In the genomic region with DNA sequence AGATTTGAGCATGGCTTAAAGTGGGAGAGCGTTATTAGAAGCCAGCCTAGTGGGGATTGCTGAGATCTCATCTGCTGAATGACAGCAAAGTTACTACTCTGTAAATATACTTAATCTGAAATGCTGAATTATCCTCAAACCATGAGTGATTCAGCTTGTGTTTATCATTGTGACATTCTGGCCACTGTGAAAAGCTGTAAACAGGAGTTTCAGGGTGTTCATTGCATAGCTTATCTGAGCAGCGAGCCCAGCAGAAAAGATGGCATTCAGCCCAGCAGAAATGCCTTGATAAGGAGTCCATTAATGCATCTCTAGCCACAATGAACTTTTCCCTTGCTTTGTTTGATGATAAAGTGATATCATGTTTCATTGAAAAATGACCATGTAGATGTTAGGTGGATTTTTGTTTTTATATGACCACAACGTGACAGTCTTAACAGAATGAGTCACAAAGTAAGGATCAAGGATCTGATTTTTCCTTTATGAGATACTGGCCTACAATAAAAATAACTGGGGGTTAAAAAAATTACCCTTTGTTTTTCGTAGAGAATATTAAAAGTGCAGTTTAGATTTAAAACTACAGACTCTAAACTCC, we compare ENCODE assay signal across 8 cellular contexts. TPM values are rescaled to one million over a fixed set of nuclear protein-coding genes. Genes with fewer than 3 reads are reported as not detected.
A peak's percentile ranks its signal among the peaks of the same experiment; 100 is the strongest.
DNase-seq lines count a peak whose midpoint lies in the region; ATAC-seq and TF ChIP-seq lines count a peak whose summit lies in the region.

No MANE protein-coding gene starts in this region.

- peak; percentile 63 for ATAC-seq in RWPE2 (ENCODE audit: low read depth)

- H3K36me3 ChIP-seq in RWPE2 (ENCODE audit: low read depth) (peaks cover 42% of the 10 kb centered on the region), esophagus squamous epithelium (no peaks in the 10 kb centered on the region)

- peak; percentile 97 for DNase-seq in H4 (ENCODE audit: low spot score)
- no peak for DNase-seq in RWPE2 (ENCODE audit: low spot score)
- no peak for DNase-seq in esophagus squamous epithelium (lab: John Stamatoyannopoulos, UW)
- DNase-seq in retinal pigment epithelial cell (ENCODE audit: low read depth): peak; percentile 78
- DNase-seq in NCI-H82 treated with DMSO at 0.1 percent for 48 hours (lab: John Stamatoyannopoulos, UW; ENCODE audit: unreplicated experiment): no peak
- no peak for DNase-seq in NCI-H526 (lab: John Stamatoyannopoulos, UW)
- DNase-seq in Kasumi-1 (lab: John Stamatoyannopoulos, UW): no peak
- no peak for DNase-seq in NCI-H69 (lab: John Stamatoyannopoulos, UW)

- intact Hi-C loops in esophagus squamous epithelium (cut with DNase I): no loop called here

- H3K27ac ChIP-seq in RWPE2 (ENCODE audit: poor library complexity, severe bottlenecking) (peak overlapping the region; percentile 93), esophagus squamous epithelium (peak overlapping the region; percentile 10 to 97 (median 41))

- 47 to 49% methylated on average over 4 of the region's 4 CpGs for WGBS in esophagus squamous epithelium, 2 donors

- TF ChIP-seq CTCF in RWPE2 (IDR thresholded peaks at IDR 0.05; ENCODE audit: poor library complexity, severe bottlenecking): no peak
- no peak for TF ChIP-seq CTCF in esophagus squamous epithelium (IDR thresholded peaks at IDR 0.05)
- TF ChIP-seq CTCF in retinal pigment epithelial cell (conservative IDR thresholded peaks at IDR 0.05; ENCODE audit: low read depth, low read length): no peak

- H3K9me3 ChIP-seq in RWPE2 (ENCODE audit: severe bottlenecking): no peaks in the 10 kb centered on the region
- H3K9me3 ChIP-seq in esophagus squamous epithelium: no peaks in the 10 kb centered on the region

- H3K4me1 ChIP-seq in RWPE2 (ENCODE audit: insufficient read depth, poor library complexity, severe bottlenecking): peaks cover 72% of the 10 kb centered on the region
- H3K4me1 ChIP-seq in esophagus squamous epithelium: peaks cover 5 to 60% (median 21%) of the 10 kb centered on the region in 3 donors

- H3K27me3 ChIP-seq in RWPE2 (ENCODE audit: insufficient read depth, poor library complexity, severe bottlenecking) (no peaks in the 10 kb centered on the region), esophagus squamous epithelium (no peaks in the 10 kb centered on the region)

- no peak overlapping the region for H3K4me3 ChIP-seq in RWPE2 (ENCODE audit: severe bottlenecking)
- H3K4me3 ChIP-seq in esophagus squamous epithelium: no peak overlapping the region
- no peak overlapping the region for H3K4me3 ChIP-seq in retinal pigment epithelial cell (ENCODE audit: low read length)

- no peak for TF ChIP-seq POLR2A in esophagus squamous epithelium (IDR thresholded peaks at IDR 0.05)

RNA-seq across cellular contexts. Expression of gene TES, which starts 7.8 kb away (rescaled TPM):
- total RNA-seq in H4 (2014; rRNA removed; shearing (Covaris generic)): 36.4 and 59.0 TPM in 2 replicates
- 100 to 1,000 TPM in 1 of 4 donors, 10 to 100 TPM in 3; 34.8 to 155 (median 67.0) TPM for total RNA-seq in esophagus squamous epithelium

Comparison
In these comparisons a context has a peak if more than half of its experiments do, and no peak if none do; other contexts are left out.
1. DNase-seq: peak in H4 (single experiment) and retinal pigment epithelial cell (single experiment); none in RWPE2 (single experiment), esophagus squamous epithelium (single experiment), NCI-H82 treated with DMSO at 0.1 percent for 48 hours (single experiment), NCI-H526 (0 of 2), Kasumi-1 (0 of 2) and NCI-H69 (single experiment).